ENCODE assay signal across 29 cellular contexts in the genomic region with DNA sequence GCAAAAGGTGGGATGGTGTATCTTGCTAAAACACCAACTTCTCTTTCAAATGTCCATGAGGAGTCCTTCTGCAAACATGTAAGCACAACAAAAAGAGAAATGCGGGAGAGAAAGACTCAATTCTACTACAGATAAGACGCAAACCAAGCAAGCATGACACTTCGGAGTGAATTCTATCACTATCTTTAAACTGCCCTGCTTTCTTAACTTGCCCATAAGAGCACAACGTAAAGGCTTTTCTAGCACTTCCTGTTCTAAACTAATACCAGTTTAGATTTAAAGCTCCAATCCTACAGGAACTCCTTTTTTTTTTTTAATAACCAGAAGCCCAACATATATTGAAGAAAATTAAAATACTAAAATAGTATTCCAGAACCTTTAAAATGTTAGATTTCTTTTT.
"Had no signal": no experiment of that assay in that cellular context is flagged by ENCODE, and none has a peak within 500 bp of the region (broad histone marks: within the 10 kb centered on the region; RNA-seq: fewer than 3 reads in every experiment).

No MANE protein-coding gene starts in this region.

- H3K36me3 ChIP-seq: right lobe of liver, thyroid gland had no signal

- H3K9me3 Mint-ChIP-seq: activated B cell treated with CpG ODN at 0.5 μM for 24 hours; activated naive CD4-positive, alpha-beta T cell treated with anti-CD3 and anti-CD28 coated beads, Interleukin-2, amount 50 U/mL, for 24 hours; activated naive CD8-positive, alpha-beta T cell treated with anti-CD3 and anti-CD28 coated beads, Interleukin-2, amount 50 U/mL, for 24 hours; activated T-helper 2 cell treated with anti-CD3 and anti-CD28 coated beads, Interferon-gamma antibody, Interleukin-2, Interleukin-4, amounts not matched to agents 10 μg/mL and 5 μg/mL and 100 μg/mL, durations not matched to agents 14 hours and 24 hours and 36 hours; natural killer cell treated with Interleukin-12 subunit alpha and Interleukin-12 subunit beta and Interleukin-15 and Interleukin-18, amount 100 ng/mL, for 72 hours; stimulated activated naive CD8-positive, alpha-beta T cell treated with anti-CD3 and anti-CD28 coated beads, Interleukin-15, Interleukin-2, amounts not matched to agents 100 ng/mL and 50 ng/mL, for 24 hours had no signal

- H3K9me3 ChIP-seq: esophagus squamous epithelium, mucosa of descending colon, right lobe of liver, thyroid gland had no signal

- H3K4me2 ChIP-seq: hepatocyte had no signal

- H3K4me3 Mint-ChIP-seq: activated B cell treated with CpG ODN at 0.5 μM for 24 hours; activated CD8-positive, alpha-beta memory T cell treated with anti-CD3 and anti-CD28 coated beads, Interleukin-2, amount 10 ng/mL, durations not matched to agents 7 days and 5 days; activated CD8-positive, alpha-beta T cell treated with anti-CD3 and anti-CD28 coated beads, Interleukin-2, amount 10 ng/mL, durations not matched to agents 7 days and 5 days; activated naive CD4-positive, alpha-beta T cell treated with anti-CD3 and anti-CD28 coated beads, Interleukin-2, amount 50 U/mL, for 24 hours; activated naive CD8-positive, alpha-beta T cell treated with anti-CD3 and anti-CD28 coated beads, Interleukin-2, amount 50 U/mL, for 24 hours; natural killer cell treated with Interleukin-12 subunit alpha and Interleukin-12 subunit beta and Interleukin-15 and Interleukin-18, amount 100 ng/mL, for 72 hours; stimulated activated naive CD8-positive, alpha-beta T cell treated with anti-CD3 and anti-CD28 coated beads, Interleukin-15, Interleukin-2, amounts not matched to agents 100 ng/mL and 50 ng/mL, for 24 hours had no signal

- H3K27me3 Mint-ChIP-seq: activated B cell treated with CpG ODN at 0.5 μM for 24 hours; activated CD8-positive, alpha-beta memory T cell treated with anti-CD3 and anti-CD28 coated beads, Interleukin-2, amount 10 ng/mL, durations not matched to agents 7 days and 5 days; activated naive CD4-positive, alpha-beta T cell treated with anti-CD3 and anti-CD28 coated beads, Interleukin-2, amount 50 U/mL, for 24 hours; activated naive CD8-positive, alpha-beta T cell treated with anti-CD3 and anti-CD28 coated beads, Interleukin-2, amount 50 U/mL, for 24 hours; natural killer cell treated with Interleukin-12 subunit alpha and Interleukin-12 subunit beta and Interleukin-15 and Interleukin-18, amount 100 ng/mL, for 72 hours; stimulated activated naive CD8-positive, alpha-beta T cell treated with anti-CD3 and anti-CD28 coated beads, Interleukin-15, Interleukin-2, amounts not matched to agents 100 ng/mL and 50 ng/mL, for 24 hours had no signal

- H3K27ac Mint-ChIP-seq: activated B cell treated with CpG ODN at 0.5 μM for 24 hours; activated CD8-positive, alpha-beta memory T cell treated with anti-CD3 and anti-CD28 coated beads, Interleukin-2, amount 10 ng/mL, durations not matched to agents 7 days and 5 days; activated CD8-positive, alpha-beta T cell treated with anti-CD3 and anti-CD28 coated beads, Interleukin-2, amount 10 ng/mL, durations not matched to agents 7 days and 5 days; activated naive CD4-positive, alpha-beta T cell treated with anti-CD3 and anti-CD28 coated beads, Interleukin-2, amount 50 U/mL, for 24 hours; activated naive CD8-positive, alpha-beta T cell treated with anti-CD3 and anti-CD28 coated beads, Interleukin-2, amount 50 U/mL, for 24 hours; activated T-helper 2 cell treated with anti-CD3 and anti-CD28 coated beads, Interferon-gamma antibody, Interleukin-2, Interleukin-4, amounts not matched to agents 10 μg/mL and 5 μg/mL and 100 μg/mL, durations not matched to agents 14 hours and 24 hours and 36 hours; natural killer cell treated with Interleukin-12 subunit alpha and Interleukin-12 subunit beta and Interleukin-15 and Interleukin-18, amount 100 ng/mL, for 72 hours; stimulated activated naive CD8-positive, alpha-beta T cell treated with anti-CD3 and anti-CD28 coated beads, Interleukin-15, Interleukin-2, amounts not matched to agents 100 ng/mL and 50 ng/mL, for 24 hours had no signal

- H3K4me3 ChIP-seq: esophagus squamous epithelium, hepatocyte, mucosa of descending colon, right lobe of liver, skin epidermis, thyroid gland had no signal

- DNase-seq: activated B cell treated with CpG ODN at 0.5 μM for 24 hours; activated CD8-positive, alpha-beta memory T cell treated with anti-CD3 and anti-CD28 coated beads, Interleukin-2, amount 10 ng/mL, durations not matched to agents 7 days and 5 days; activated CD8-positive, alpha-beta T cell treated with anti-CD3 and anti-CD28 coated beads, Interleukin-2, amount 10 ng/mL, durations not matched to agents 7 days and 5 days; activated naive CD8-positive, alpha-beta T cell treated with anti-CD3 and anti-CD28 coated beads, Interleukin-2, amount 50 U/mL, for 24 hours; activated T-cell treated with anti-CD3 and anti-CD28 coated beads, Interleukin-2, amount 50 U/mL, for 48 hours; amygdala; dermis blood vessel endothelial cell; effector CD4-positive, alpha-beta T cell; esophagus squamous epithelium; foreskin melanocyte; glutamatergic neuron; islet precursor cell; left ventricle myocardium superior; mucosa of descending colon; right lobe of liver; stimulated activated CD4-positive, alpha-beta T cell treated with anti-CD3 and anti-CD28 coated beads, Interleukin-12 subunit alpha, Interleukin-12 subunit beta, amount 100 ng/mL, for 4 hours; stimulated activated CD4-positive, alpha-beta T cell treated with anti-CD3 and anti-CD28 coated beads, Interleukin-4, amount 100 ng/mL, for 1 hour; substantia nigra; T-helper 9 cell; thyroid gland had no signal

- H3K27me3 ChIP-seq: esophagus squamous epithelium, hepatocyte, right lobe of liver, thyroid gland had no signal

- H3K36me3 Mint-ChIP-seq: natural killer cell treated with Interleukin-12 subunit alpha and Interleukin-12 subunit beta and Interleukin-15 and Interleukin-18, amount 100 ng/mL, for 72 hours had no signal

- H3K27ac ChIP-seq: hepatocyte, right lobe of liver, skin epidermis, thyroid gland had no signal

- H2AFZ ChIP-seq: hepatocyte had no signal

- FAIRE-seq: bronchial epithelial cell, colon, TTC549 had no signal
